Comparison of ENCODE assay signal across 16 cellular contexts in the genomic region with DNA sequence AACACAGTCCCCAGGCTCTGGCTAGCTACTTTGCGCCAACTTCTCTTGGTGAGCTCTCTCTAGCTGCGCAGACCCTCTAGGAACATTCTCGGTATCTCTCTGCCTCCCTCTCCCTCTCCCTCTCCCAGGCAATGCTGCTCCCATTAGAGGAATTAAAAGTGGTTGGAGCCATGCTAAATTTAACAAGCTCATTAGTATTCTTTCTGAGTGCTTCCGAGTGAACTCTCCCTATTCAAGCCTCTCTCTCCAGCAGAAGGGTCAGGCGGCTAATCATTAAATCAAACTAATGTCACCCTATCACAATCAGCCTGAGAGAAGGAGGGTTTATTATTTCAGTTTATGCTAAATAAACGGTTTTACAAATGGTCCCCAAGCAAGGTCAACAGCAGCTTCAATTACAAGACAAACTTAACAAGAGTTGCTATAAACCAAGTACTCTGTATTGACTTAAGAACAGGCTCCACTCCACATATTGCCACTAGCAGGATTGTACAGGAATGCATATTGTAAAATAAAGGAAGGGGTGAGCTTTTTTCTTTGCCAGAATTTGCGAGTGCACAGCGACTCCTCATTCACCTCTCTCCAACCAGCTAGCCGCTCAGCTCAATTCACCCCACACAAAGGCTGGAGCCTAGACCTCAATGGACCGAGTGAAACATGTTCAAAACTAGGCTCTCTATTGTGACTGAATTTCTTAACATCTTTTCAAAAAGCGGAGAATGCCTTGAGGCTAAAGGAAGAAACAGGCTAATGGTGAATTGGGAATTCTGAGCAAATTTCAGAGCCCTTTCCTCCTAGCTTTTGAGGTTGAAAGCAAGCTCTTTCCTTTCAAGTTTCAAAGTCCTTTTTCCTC.
DNase-seq lines count a peak whose midpoint lies in the region; ATAC-seq and TF ChIP-seq lines count a peak whose summit lies in the region.
"Had no signal": no experiment of that assay in that cellular context is flagged by ENCODE, and none has a peak within 500 bp of the region (broad histone marks: within the 10 kb centered on the region; RNA-seq: fewer than 3 reads in every experiment).

No MANE protein-coding gene starts in this region.

- intact Hi-C loops in Right ventricle myocardium superior (cut with DNase I) (no loop called here), Right ventricle myocardium inferior (cut with DNase I) (no loop called here), dorsolateral prefrontal cortex (cut with DNase I) (no loop called here), thyroid gland (cut with DNase I) (no loop called here), transverse colon (cut with DNase I; ENCODE audit: low total_unique reads) (no loop called here)

- no peak for TF ChIP-seq POLR2A in thyroid gland (IDR thresholded peaks at IDR 0.05)
- no peak for TF ChIP-seq POLR2A in transverse colon (IDR thresholded peaks at IDR 0.05)

- ATAC-seq in Right ventricle myocardium superior (ENCODE audit: poor library complexity) (peak; percentile 31), Right ventricle myocardium inferior (no peak), GM21723 (IDR thresholded peaks at IDR 0.05; ENCODE audit: unreplicated experiment) (no peak)
- ATAC-seq: activated naive CD4-positive, alpha-beta T cell treated with anti-CD3 and anti-CD28 coated beads, Interleukin-2, amount 50 U/mL, for 72 hours had no signal

- no peak for TF ChIP-seq EP300 in transverse colon (IDR thresholded peaks at IDR 0.05; ENCODE audit: low read depth)

- H3K9me3 ChIP-seq in mesodermal cell (ENCODE audit: control insufficient read depth, low read length): no peaks in the 10 kb centered on the region
- H3K9me3 ChIP-seq in thyroid gland: no peaks in the 10 kb centered on the region
- H3K9me3 ChIP-seq in transverse colon: no peaks in the 10 kb centered on the region

- in situ Hi-C loops in transverse colon (cut with MboI; ENCODE audit: low pct_ligation_motif_present in 1 of 4, low pct_unique_long_range_greater_than_20kb in 1 of 4, low sequenced_read_pairs in 3 of 4): no loop called here

- H3K27me3 ChIP-seq in dorsolateral prefrontal cortex: peaks cover 0 to 28% (median 3%) of the 10 kb centered on the region in 45 donors
- H3K27me3 ChIP-seq in thyroid gland: no peaks in the 10 kb centered on the region
- no peaks in the 10 kb centered on the region for H3K27me3 ChIP-seq in transverse colon

- peaks cover 18% of the 10 kb centered on the region for H3K36me3 ChIP-seq in mesodermal cell (ENCODE audit: control insufficient read depth, insufficient read depth, low read length)
- H3K36me3 ChIP-seq in thyroid gland: no peaks in the 10 kb centered on the region
- H3K36me3 ChIP-seq in transverse colon: no peaks in the 10 kb centered on the region

- TF ChIP-seq CTCF in dorsolateral prefrontal cortex (IDR thresholded peaks at IDR 0.05 in 54 of 56, conservative IDR thresholded peaks at IDR 0.05 in 2 of 56; ENCODE audit: low read depth in 1 of 56, partially characterized antibody in 56 of 56): no peak
- no peak for TF ChIP-seq CTCF in thyroid gland (IDR thresholded peaks at IDR 0.05)
- no peak for TF ChIP-seq CTCF in transverse colon (IDR thresholded peaks at IDR 0.05)

- H3K4me1 ChIP-seq in mesodermal cell (ENCODE audit: control insufficient read depth, insufficient read depth, low read length, poor library complexity, severe bottlenecking) (peaks cover 32% of the 10 kb centered on the region), thyroid gland (peaks cover 59 to 63% of the 10 kb centered on the region in 2 donors), transverse colon (peaks cover 0 to 30% (median 4%) of the 10 kb centered on the region in 4 donors)

- H3K27ac ChIP-seq in dorsolateral prefrontal cortex (peak overlapping the region in 11 of 59 donors; percentile 11 to 53 (median 32)), mesodermal cell (ENCODE audit: low read depth, low read length, severe bottlenecking) (peak overlapping the region; percentile 71), thyroid gland (peak overlapping the region; percentile 61 to 70 (median 63)), transverse colon (peak overlapping the region in 2 of 4 donors; percentile 8 to 23)

- DNase-seq in Right ventricle myocardium superior (no peak), Right ventricle myocardium inferior (ENCODE audit: missing footprints) (no peak), dorsolateral prefrontal cortex (no peak), thyroid gland (peak in 1 of 2 donors; percentile 22), NCI-H1092 treated with DMSO at 0.1 percent for 48 hours (lab: John Stamatoyannopoulos, UW) (no peak), transverse colon (no peak)
- DNase-seq: activated CD4-positive, alpha-beta T cell treated with anti-CD3 and anti-CD28 coated beads, Interleukin-2, amount 10 ng/mL, durations not matched to agents 7 days and 5 days; CD8-positive, alpha-beta memory T cell; effector CD4-positive, alpha-beta T cell; mesenchymal stem cell; NCI-H2171 treated with DMSO at 0.1 percent for 48 hours; stimulated activated naive CD4-positive, alpha-beta T cell; T1000 had no signal

- H3K4me3 ChIP-seq in dorsolateral prefrontal cortex (peak overlapping the region in 31 of 59 donors; percentile 2 to 55 (median 28)), mesodermal cell (ENCODE audit: extremely low read depth, insufficient read depth, low read length, poor library complexity, severe bottlenecking) (no peak overlapping the region), thyroid gland (replicated peaks in 1 of 3) (no peak overlapping the region), transverse colon (no peak overlapping the region)

- 73 to 80% methylated on average over 3 to 6 of the region's 11 CpGs for WGBS in mesodermal cell (ENCODE audit: insufficient coverage in 2 of 2), 2 experiments
- 41% methylated on average over 11 of the region's 11 CpGs for WGBS in thyroid gland, 2 donors
- WGBS in transverse colon (ENCODE audit: low coverage in 1 of 2), 2 donors: 46 to 52% methylated on average over 4 to 11 of the region's 11 CpGs

Comparison
In these comparisons a context has a peak if more than half of its experiments do, and no peak if none do; other contexts are left out.
1. H3K4me3 ChIP-seq: peak in dorsolateral prefrontal cortex (31 of 59); none in mesodermal cell (single experiment), thyroid gland (0 of 3) and transverse colon (0 of 4).